Comparison of ENCODE assay signal across 1 cellular context in genomic region chr1:64136296-64136695, GRCh38.
TF ChIP-seq lines count a peak whose summit lies in the region.

No MANE protein-coding gene starts in this region.

TF ChIP-seq in SK-N-SH, 30 proteins besides CTCF, POLR2A, EP300 and RAD21 (continued from another document):
- TF ChIP-seq, protein P1, sequence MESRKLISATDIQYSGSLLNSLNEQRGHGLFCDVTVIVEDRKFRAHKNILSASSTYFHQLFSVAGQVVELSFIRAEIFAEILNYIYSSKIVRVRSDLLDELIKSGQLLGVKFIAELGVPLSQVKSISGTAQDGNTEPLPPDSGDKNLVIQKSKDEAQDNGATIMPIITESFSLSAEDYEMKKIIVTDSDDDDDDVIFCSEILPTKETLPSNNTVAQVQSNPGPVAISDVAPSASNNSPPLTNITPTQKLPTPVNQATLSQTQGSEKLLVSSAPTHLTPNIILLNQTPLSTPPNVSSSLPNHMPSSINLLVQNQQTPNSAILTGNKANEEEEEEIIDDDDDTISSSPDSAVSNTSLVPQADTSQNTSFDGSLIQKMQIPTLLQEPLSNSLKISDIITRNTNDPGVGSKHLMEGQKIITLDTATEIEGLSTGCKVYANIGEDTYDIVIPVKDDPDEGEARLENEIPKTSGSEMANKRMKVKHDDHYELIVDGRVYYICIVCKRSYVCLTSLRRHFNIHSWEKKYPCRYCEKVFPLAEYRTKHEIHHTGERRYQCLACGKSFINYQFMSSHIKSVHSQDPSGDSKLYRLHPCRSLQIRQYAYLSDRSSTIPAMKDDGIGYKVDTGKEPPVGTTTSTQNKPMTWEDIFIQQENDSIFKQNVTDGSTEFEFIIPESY (IDR thresholded peaks at IDR 0.05; ENCODE audit: borderline replicate concordance, low read depth): no peak
- TF ChIP-seq PBX3 (IDR thresholded peaks at IDR 0.05) (no peak), POLR2AphosphoS5 (IDR thresholded peaks at IDR 0.05; ENCODE audit: low read depth, low read length) (no peak), FOXM1 (IDR thresholded peaks at IDR 0.05; ENCODE audit: low read depth) (no peak), GABPA (IDR thresholded peaks at IDR 0.05; ENCODE audit: low read depth) (no peak), USF2 (IDR thresholded peaks at IDR 0.05; ENCODE audit: borderline replicate concordance, low read depth, low read length) (no peak), SIN3A (IDR thresholded peaks at IDR 0.05; ENCODE audit: borderline replicate concordance, low read depth, low read length) (no peak)
